16 cellular contexts compared by ENCODE assay signal in genomic region chr2:24269270-24269669, GRCh38.
DNase-seq lines count a peak whose midpoint lies in the region; ATAC-seq and TF ChIP-seq lines count a peak whose summit lies in the region.
"Had no signal": no experiment of that assay in that cellular context is flagged by ENCODE, and none has a peak within 500 bp of the region (broad histone marks: within the 10 kb centered on the region; RNA-seq: fewer than 3 reads in every experiment).

No MANE protein-coding gene starts in this region.

- H2AFZ ChIP-seq in mammary epithelial cell (ENCODE audit: low read depth, low read length) (no peak overlapping the region), H9 (ENCODE audit: low read length) (no peak overlapping the region)

- POLR2A ChIA-PET in CD4-positive, alpha-beta memory T cell (lab: Charles Lee; ENCODE audit: partially characterized antibody) = no interaction called here

- no peak overlapping the region for H3K4me3 Mint-ChIP-seq in CD4-positive, alpha-beta memory T cell
- H3K4me3 Mint-ChIP-seq in memory B cell = no peak overlapping the region
- no peak overlapping the region for H3K4me3 Mint-ChIP-seq in H9
- H3K4me3 Mint-ChIP-seq: WTC11 had no signal

- H3K27ac Mint-ChIP-seq in CD4-positive, alpha-beta memory T cell = peak overlapping the region in 4 of 7 donors; percentile 5 to 62 (median 22)
- H3K27ac Mint-ChIP-seq in memory B cell = peak overlapping the region; percentile 48
- peak overlapping the region in 1 of 3 experiments; percentile 1; a peak in 1 of 7 replicates for H3K27ac Mint-ChIP-seq in H9
- H3K27ac Mint-ChIP-seq: WTC11 had no signal

- no peak overlapping the region for H4K8ac ChIP-seq in H9 (replicated peaks; ENCODE audit: insufficient read length, low read depth, low read length)

- H3K36me3 Mint-ChIP-seq in CD4-positive, alpha-beta memory T cell = peaks cover 62 to 77% of the 10 kb centered on the region in 2 donors
- peaks cover 45% of the 10 kb centered on the region for H3K36me3 Mint-ChIP-seq in memory B cell
- peaks cover 0 to 8% (median 0%) of the 10 kb centered on the region in 3 experiments; a peak in 2 of 7 replicates for H3K36me3 Mint-ChIP-seq in H9 (ENCODE audit: insufficient read depth in 1 of 3, low read depth in 3 of 3)
- H3K36me3 Mint-ChIP-seq: WTC11 had no signal

- no peak overlapping the region for H2AK5ac ChIP-seq in H9 (ENCODE audit: insufficient read length, low read length)

- H4K91ac ChIP-seq in H9 (ENCODE audit: insufficient read length, low read depth, low read length) = no peak overlapping the region

- intact Hi-C loops in CD4-positive, alpha-beta memory T cell (cut with micrococcal nuclease) = loop anchor here (5.0 kb wide), 1 partner anchor 113 kb away; no protein-coding TSS in a partner anchor
- intact Hi-C loops in mammary epithelial cell (cut with micrococcal nuclease) = no loop called here
- intact Hi-C loops in uterus (cut with DNase I; ENCODE audit: low total_unique reads) = no loop called here
- intact Hi-C loops in posterior cingulate gyrus (cut with DNase I) = no loop called here

- H4K5ac ChIP-seq in H9 (ENCODE audit: insufficient read length, low read depth, low read length) = no peak overlapping the region

- dilution Hi-C loops in mammary epithelial cell (cut with HindIII; ENCODE audit: low sequenced_read_pairs) = no loop called here

- no peak overlapping the region for H2BK20ac ChIP-seq in H9 (ENCODE audit: low read depth, low read length, poor library complexity, severe bottlenecking)

- no peaks in the 10 kb centered on the region for H3K9me3 ChIP-seq in CD4-positive, alpha-beta memory T cell (ENCODE audit: control insufficient read depth in 1 of 2, low read length in 2 of 2)
- H3K9me3 ChIP-seq in mammary epithelial cell (replicated peaks; ENCODE audit: insufficient read depth, low read length) = no peaks in the 10 kb centered on the region
- no peaks in the 10 kb centered on the region for H3K9me3 ChIP-seq in uterus
- no peaks in the 10 kb centered on the region for H3K9me3 ChIP-seq in H9 (ENCODE audit: control insufficient read depth, low read depth, low read length)

- H3K9ac ChIP-seq in mammary epithelial cell (ENCODE audit: insufficient read depth, low read length) (no peak overlapping the region), H9 (ENCODE audit: extremely low read depth, insufficient read length, low read length) (no peak overlapping the region)

- H3K4me1 Mint-ChIP-seq in CD4-positive, alpha-beta memory T cell = peaks cover 0 to 7% (median 3%) of the 10 kb centered on the region in 4 donors
- H3K4me1 Mint-ChIP-seq in memory B cell (peaks cover 6% of the 10 kb centered on the region), H9 (peaks cover 0 to 3% of the 10 kb centered on the region in 2 experiments; a peak in 1 of 4 replicates)

- no peak overlapping the region for H3K18ac ChIP-seq in H9 (ENCODE audit: insufficient read length, low read depth, low read length)

- no peak for TF ChIP-seq POLR2A in uterus (IDR thresholded peaks at IDR 0.05)

- H3K23ac ChIP-seq in H9 (ENCODE audit: insufficient read length, low read depth, low read length) = no peak overlapping the region

- no peak overlapping the region for H3T11ph ChIP-seq in H9 (ENCODE audit: low read length)

- no peaks in the 10 kb centered on the region for H3K79me2 ChIP-seq in mammary epithelial cell (ENCODE audit: insufficient read depth, low read length)
- no peaks in the 10 kb centered on the region for H3K79me2 ChIP-seq in H9 (ENCODE audit: insufficient read depth, low read length)

- no peak overlapping the region for H3K14ac ChIP-seq in H9 (ENCODE audit: insufficient read depth, low read length)

- no peak overlapping the region for H2BK5ac ChIP-seq in H9 (ENCODE audit: insufficient read length, low read length)

- no peak overlapping the region for H3K56ac ChIP-seq in H9 (ENCODE audit: insufficient read length, low read depth, low read length)

- H3K4ac ChIP-seq in H9 (ENCODE audit: low read depth, low read length) = no peak overlapping the region

- H2BK15ac ChIP-seq in H9 (ENCODE audit: low read depth, low read length) = no peak overlapping the region

- H3K4me3 ChIP-seq in CD4-positive, alpha-beta memory T cell (ENCODE audit: low read length in 2 of 2) = no peak overlapping the region
- no peak overlapping the region for H3K4me3 ChIP-seq in mammary epithelial cell (replicated peaks in 1 of 3; ENCODE audit: insufficient read depth in 1 of 3, low read depth in 2 of 3, low read length in 3 of 3)
- H3K4me3 ChIP-seq in uterus = no peak overlapping the region
- H3K4me3 ChIP-seq: coronary artery had no signal

- 100% methylated on average over 2 of the region's 2 CpGs for WGBS in mammary epithelial cell (ENCODE audit: low coverage, missing lambda C conversion rate)
- no CpG with 5 or more reads among the region's 2 CpGs for WGBS in H9 (ENCODE audit: extremely low coverage, insufficient read length, low lambda C conversion rate)

- TF ChIP-seq CTCF in mammary epithelial cell (conservative IDR thresholded peaks at IDR 0.05 in 1 of 2, IDR thresholded peaks at IDR 0.05 in 1 of 2; ENCODE audit: extremely low read depth in 1 of 2, insufficient read depth in 1 of 2, low read depth in 1 of 2, low read length in 2 of 2) (no peak), uterus (IDR thresholded peaks at IDR 0.05) (no peak), H9 (conservative IDR thresholded peaks at IDR 0.05) (no peak)

- H3K27me3 Mint-ChIP-seq in CD4-positive, alpha-beta memory T cell = no peaks in the 10 kb centered on the region
- H3K27me3 Mint-ChIP-seq in memory B cell (no peaks in the 10 kb centered on the region), H9 (ENCODE audit: low read depth) (no peaks in the 10 kb centered on the region)

- no peak for DNase-seq in CD4-positive, alpha-beta memory T cell
- DNase-seq in HK-2 (ENCODE audit: unreplicated experiment) = peak; percentile 8
- DNase-seq in mammary epithelial cell = peak; percentile 56
- DNase-seq in memory B cell (ENCODE audit: low spot score in 2 of 2) = no peak
- DNase-seq in uterus = no peak
- DNase-seq in H9 = no peak
- no peak for DNase-seq in posterior cingulate gyrus
- DNase-seq: activated effector memory CD4-positive, alpha-beta T cell treated with anti-CD3 and anti-CD28 coated beads, Interleukin-2, amount 50 U/mL, for 16 hours; left cardiac atrium; NCI-H526; nucleus accumbens; SHP77 treated with DMSO at 0.1 percent for 48 hours had no signal

- in situ Hi-C loops in mammary epithelial cell (cut with MboI; ENCODE audit: low sequenced_read_pairs in 2 of 2) = no loop called here

- no peaks in the 10 kb centered on the region for H3K79me1 ChIP-seq in H9 (ENCODE audit: insufficient read depth, low read depth, low read length, poor library complexity, severe bottlenecking)

- ATAC-seq in memory B cell (ENCODE audit: low read depth) (no peak), GM21447 (IDR thresholded peaks at IDR 0.05; ENCODE audit: unreplicated experiment) (no peak)
- ATAC-seq: WTC11 had no signal

- H3K27me3 ChIP-seq in CD4-positive, alpha-beta memory T cell (ENCODE audit: insufficient read depth, low read length) = no peaks in the 10 kb centered on the region
- no peaks in the 10 kb centered on the region for H3K27me3 ChIP-seq in mammary epithelial cell (ENCODE audit: insufficient read depth, low read length)
- H3K27me3 ChIP-seq in uterus = no peaks in the 10 kb centered on the region
- H3K27me3 ChIP-seq in H9 (ENCODE audit: insufficient read depth, low read length) = no peaks in the 10 kb centered on the region

- H3K27ac ChIP-seq in CD4-positive, alpha-beta memory T cell (ENCODE audit: low read depth, low read length) = no peak overlapping the region
- H3K27ac ChIP-seq in mammary epithelial cell (ENCODE audit: insufficient read depth, low read depth, low read length) (no peak overlapping the region), uterus (no peak overlapping the region), H9 (ENCODE audit: insufficient read length, low read depth, low read length) (no peak overlapping the region)
- H3K27ac ChIP-seq: C4-2B, coronary artery had no signal

- CTCF ChIA-PET in CD4-positive, alpha-beta memory T cell (lab: Charles Lee; ENCODE audit: partially characterized antibody) = no interaction called here
- CTCF ChIA-PET in mammary epithelial cell (lab: Charles Lee; ENCODE audit: low non-redundant PET) = no interaction called here

- peaks cover 55% of the 10 kb centered on the region for H3K36me3 ChIP-seq in CD4-positive, alpha-beta memory T cell (ENCODE audit: insufficient read depth, low read length)
- H3K36me3 ChIP-seq in mammary epithelial cell (ENCODE audit: insufficient read depth, low read length) = no peaks in the 10 kb centered on the region
- H3K36me3 ChIP-seq in uterus = no peaks in the 10 kb centered on the region

- BruUV-seq in mammary epithelial cell (replicated peaks; lab: Mats Ljungman, UMichigan) = no TSS peak

- H3K23me2 ChIP-seq in H9 (ENCODE audit: insufficient read length, low read depth, low read length, poor library complexity, severe bottlenecking) = no peaks in the 10 kb centered on the region

- no peaks in the 10 kb centered on the region for H3K4me1 ChIP-seq in CD4-positive, alpha-beta memory T cell (ENCODE audit: insufficient read depth, low read length)
- H3K4me1 ChIP-seq in mammary epithelial cell (ENCODE audit: insufficient read depth, low read length) (peaks cover 9% of the 10 kb centered on the region), uterus (no peaks in the 10 kb centered on the region), H9 (ENCODE audit: insufficient read depth, low read length) (no peaks in the 10 kb centered on the region)

- no peak overlapping the region for H2BK120ac ChIP-seq in H9 (ENCODE audit: low read depth, low read length, poor library complexity, severe bottlenecking)

- H3K4me2 ChIP-seq in mammary epithelial cell (ENCODE audit: insufficient read depth, low read depth, low read length) = no peak overlapping the region
- no peak overlapping the region for H3K4me2 ChIP-seq in H9 (ENCODE audit: insufficient read depth, insufficient read length, low read length)

- H4K20me1 ChIP-seq in mammary epithelial cell (ENCODE audit: insufficient read depth, low read length) (no peaks in the 10 kb centered on the region), H9 (ENCODE audit: control insufficient read depth, insufficient read depth, insufficient read length) (no peaks in the 10 kb centered on the region)

- no peaks in the 10 kb centered on the region for H3K9me3 Mint-ChIP-seq in CD4-positive, alpha-beta memory T cell
- no peaks in the 10 kb centered on the region for H3K9me3 Mint-ChIP-seq in memory B cell
- no peaks in the 10 kb centered on the region for H3K9me3 Mint-ChIP-seq in H9
- H3K9me3 Mint-ChIP-seq: WTC11 had no signal

- H2BK12ac ChIP-seq in H9 (ENCODE audit: insufficient read length, low read depth, low read length) = no peak overlapping the region

Comparison
In these comparisons a context has a peak if more than half of its experiments do, and no peak if none do; other contexts are left out.
1. DNase-seq: peak in HK-2 (single experiment) and mammary epithelial cell (single experiment); none in CD4-positive, alpha-beta memory T cell (0 of 5), memory B cell (0 of 2), uterus (0 of 2), H9 (single experiment) and posterior cingulate gyrus (0 of 10).